ENCODE assay signal across 1 cellular context in the genomic region with DNA sequence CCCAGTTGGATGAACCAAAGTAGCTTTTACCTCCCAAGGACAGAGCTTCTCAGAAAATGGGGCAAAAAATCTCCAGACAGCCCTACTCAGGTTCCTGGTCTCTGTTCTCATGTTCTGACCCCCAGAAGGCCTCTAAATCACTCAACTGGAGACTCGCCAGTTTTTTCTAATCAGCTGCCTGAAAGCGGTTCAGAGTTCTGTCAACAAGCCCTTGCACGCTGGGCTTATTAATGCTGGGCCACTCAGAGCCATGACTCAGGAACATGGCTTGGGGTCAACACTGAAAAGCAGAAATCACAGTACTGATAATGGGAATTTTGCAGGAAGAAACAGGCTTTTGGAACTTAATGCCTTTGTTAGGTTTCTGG.
TF ChIP-seq lines count a peak whose summit lies in the region.

No MANE protein-coding gene starts in this region.

TF ChIP-seq in HEK293, 187 proteins besides CTCF, POLR2A, EP300 and RAD21 (continued from another document):
- TF ChIP-seq PRDM6 (tag by site-specific recombination; IDR thresholded peaks at IDR 0.05) (peak; percentile 47; the same call in 1 of the 2 replicates), ZNF843 (tag by site-specific recombination; IDR thresholded peaks at IDR 0.05) (peak; percentile 48; the same call in 1 of the 2 replicates), ZNF792 (tag by site-specific recombination; IDR thresholded peaks at IDR 0.05) (no peak), ZSCAN23 (tag by site-specific recombination; IDR thresholded peaks at IDR 0.05) (no peak), TRIM28 (IDR thresholded peaks at IDR 0.05; ENCODE audit: borderline replicate concordance, low read length) (peak; percentile 85; the same call in 1 of the 2 replicates), ZNF621 (tag by site-specific recombination; IDR thresholded peaks at IDR 0.05) (no peak), GLIS1 (tag by site-specific recombination; IDR thresholded peaks at IDR 0.05) (peak; percentile 96), ZNF600 (tag by site-specific recombination; IDR thresholded peaks at IDR 0.05) (0 out of 2 replicates have a peak, but pooled peaks have one; percentile 4), ZBTB17 (tag by site-specific recombination; IDR thresholded peaks at IDR 0.05) (peak; percentile 44; the same call in 1 of the 2 replicates), ZNF747 (tag by site-specific recombination; IDR thresholded peaks at IDR 0.05) (no peak), ZSCAN30 (tag by site-specific recombination; IDR thresholded peaks at IDR 0.05) (peak; percentile 73), ZBTB8A (tag by site-specific recombination; IDR thresholded peaks at IDR 0.05) (peak; percentile 86), ZNF391 (tag by site-specific recombination; IDR thresholded peaks at IDR 0.05; ENCODE audit: borderline replicate concordance, low read depth) (no peak), ZEB2 (tag by site-specific recombination; IDR thresholded peaks at IDR 0.05) (peak; percentile 77), ZNF561 (tag by site-specific recombination; IDR thresholded peaks at IDR 0.05; ENCODE audit: borderline replicate concordance) (peak; percentile 73), SP7 (tag by site-specific recombination; IDR thresholded peaks at IDR 0.05) (0 out of 2 replicates have a peak, but pooled peaks have one; percentile 32), ZNF629 (tag by site-specific recombination; IDR thresholded peaks at IDR 0.05) (peak; percentile 50; the same call in 1 of the 2 replicates), ZBTB20 (tag by site-specific recombination; IDR thresholded peaks at IDR 0.05) (peak; percentile 65), ZNF660 (tag by site-specific recombination; IDR thresholded peaks at IDR 0.05) (peak; percentile 72), ZNF292 (tag by site-specific recombination; IDR thresholded peaks at IDR 0.05; ENCODE audit: borderline replicate concordance, low read depth) (no peak), KLF10 (tag by site-specific recombination; IDR thresholded peaks at IDR 0.05) (0 out of 2 replicates have a peak, but pooled peaks have one; percentile 25), ZNF670 (tag by site-specific recombination; IDR thresholded peaks at IDR 0.05; ENCODE audit: low read depth) (no peak), ZNF302 (tag by site-specific recombination; IDR thresholded peaks at IDR 0.05; ENCODE audit: low read depth) (no peak), IKZF3 (tag by site-specific recombination; IDR thresholded peaks at IDR 0.05) (peak; percentile 28; the same call in 1 of the 2 replicates), FEZF1 (tag by site-specific recombination; IDR thresholded peaks at IDR 0.05) (peak; percentile 82), ZSCAN16 (tag by site-specific recombination; IDR thresholded peaks at IDR 0.05) (0 out of 2 replicates have a peak, but pooled peaks have one; percentile 14), GLIS2 (tag by site-specific recombination; IDR thresholded peaks at IDR 0.05) (0 out of 2 replicates have a peak, but pooled peaks have one; percentile 25), YY2 (tag by site-specific recombination; IDR thresholded peaks at IDR 0.05) (no peak), GLI2 (tag by site-specific recombination; IDR thresholded peaks at IDR 0.05; ENCODE audit: borderline replicate concordance, low read depth) (no peak)
- TF ChIP-seq, protein P1, sequence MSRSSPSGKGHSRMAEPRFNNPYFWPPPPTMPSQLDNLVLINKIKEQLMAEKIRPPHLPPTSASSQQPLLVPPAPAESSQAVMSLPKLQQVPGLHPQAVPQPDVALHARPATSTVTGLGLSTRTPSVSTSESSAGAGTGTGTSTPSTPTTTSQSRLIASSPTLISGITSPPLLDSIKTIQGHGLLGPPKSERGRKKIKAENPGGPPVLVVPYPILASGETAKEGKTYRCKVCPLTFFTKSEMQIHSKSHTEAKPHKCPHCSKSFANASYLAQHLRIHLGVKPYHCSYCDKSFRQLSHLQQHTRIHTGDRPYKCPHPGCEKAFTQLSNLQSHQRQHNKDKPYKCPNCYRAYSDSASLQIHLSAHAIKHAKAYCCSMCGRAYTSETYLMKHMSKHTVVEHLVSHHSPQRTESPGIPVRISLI (tag by site-specific recombination; IDR thresholded peaks at IDR 0.05): 0 out of 2 replicates have a peak, but pooled peaks have one; percentile 41
- TF ChIP-seq, protein P2, sequence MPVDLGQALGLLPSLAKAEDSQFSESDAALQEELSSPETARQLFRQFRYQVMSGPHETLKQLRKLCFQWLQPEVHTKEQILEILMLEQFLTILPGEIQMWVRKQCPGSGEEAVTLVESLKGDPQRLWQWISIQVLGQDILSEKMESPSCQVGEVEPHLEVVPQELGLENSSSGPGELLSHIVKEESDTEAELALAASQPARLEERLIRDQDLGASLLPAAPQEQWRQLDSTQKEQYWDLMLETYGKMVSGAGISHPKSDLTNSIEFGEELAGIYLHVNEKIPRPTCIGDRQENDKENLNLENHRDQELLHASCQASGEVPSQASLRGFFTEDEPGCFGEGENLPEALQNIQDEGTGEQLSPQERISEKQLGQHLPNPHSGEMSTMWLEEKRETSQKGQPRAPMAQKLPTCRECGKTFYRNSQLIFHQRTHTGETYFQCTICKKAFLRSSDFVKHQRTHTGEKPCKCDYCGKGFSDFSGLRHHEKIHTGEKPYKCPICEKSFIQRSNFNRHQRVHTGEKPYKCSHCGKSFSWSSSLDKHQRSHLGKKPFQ (tag by site-specific recombination; IDR thresholded peaks at IDR 0.05): no peak; the same call in 1 of the 2 replicates
- TF ChIP-seq, protein P3, sequence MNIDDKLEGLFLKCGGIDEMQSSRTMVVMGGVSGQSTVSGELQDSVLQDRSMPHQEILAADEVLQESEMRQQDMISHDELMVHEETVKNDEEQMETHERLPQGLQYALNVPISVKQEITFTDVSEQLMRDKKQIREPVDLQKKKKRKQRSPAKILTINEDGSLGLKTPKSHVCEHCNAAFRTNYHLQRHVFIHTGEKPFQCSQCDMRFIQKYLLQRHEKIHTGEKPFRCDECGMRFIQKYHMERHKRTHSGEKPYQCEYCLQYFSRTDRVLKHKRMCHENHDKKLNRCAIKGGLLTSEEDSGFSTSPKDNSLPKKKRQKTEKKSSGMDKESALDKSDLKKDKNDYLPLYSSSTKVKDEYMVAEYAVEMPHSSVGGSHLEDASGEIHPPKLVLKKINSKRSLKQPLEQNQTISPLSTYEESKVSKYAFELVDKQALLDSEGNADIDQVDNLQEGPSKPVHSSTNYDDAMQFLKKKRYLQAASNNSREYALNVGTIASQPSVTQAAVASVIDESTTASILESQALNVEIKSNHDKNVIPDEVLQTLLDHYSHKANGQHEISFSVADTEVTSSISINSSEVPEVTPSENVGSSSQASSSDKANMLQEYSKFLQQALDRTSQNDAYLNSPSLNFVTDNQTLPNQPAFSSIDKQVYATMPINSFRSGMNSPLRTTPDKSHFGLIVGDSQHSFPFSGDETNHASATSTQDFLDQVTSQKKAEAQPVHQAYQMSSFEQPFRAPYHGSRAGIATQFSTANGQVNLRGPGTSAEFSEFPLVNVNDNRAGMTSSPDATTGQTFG (tag by site-specific recombination; IDR thresholded peaks at IDR 0.05; ENCODE audit: borderline replicate concordance): no peak
- TF ChIP-seq, protein P4, sequence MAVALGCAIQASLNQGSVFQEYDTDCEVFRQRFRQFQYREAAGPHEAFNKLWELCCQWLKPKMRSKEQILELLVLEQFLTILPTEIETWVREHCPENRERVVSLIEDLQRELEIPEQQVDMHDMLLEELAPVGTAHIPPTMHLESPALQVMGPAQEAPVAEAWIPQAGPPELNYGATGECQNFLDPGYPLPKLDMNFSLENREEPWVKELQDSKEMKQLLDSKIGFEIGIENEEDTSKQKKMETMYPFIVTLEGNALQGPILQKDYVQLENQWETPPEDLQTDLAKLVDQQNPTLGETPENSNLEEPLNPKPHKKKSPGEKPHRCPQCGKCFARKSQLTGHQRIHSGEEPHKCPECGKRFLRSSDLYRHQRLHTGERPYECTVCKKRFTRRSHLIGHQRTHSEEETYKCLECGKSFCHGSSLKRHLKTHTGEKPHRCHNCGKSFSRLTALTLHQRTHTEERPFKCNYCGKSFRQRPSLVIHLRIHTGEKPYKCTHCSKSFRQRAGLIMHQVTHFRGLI (tag by site-specific recombination; IDR thresholded peaks at IDR 0.05): peak; percentile 61; the same call in 1 of the 2 replicates
